In genomic region chr1:182839209-182840065, GRCh38 we compare ENCODE assay signal across 8 cellular contexts. TPM values are rescaled to one million over a fixed set of nuclear protein-coding genes. Genes with fewer than 3 reads are reported as not detected.
DNase-seq lines count a peak whose midpoint lies in the region; ATAC-seq, FAIRE-seq and TF ChIP-seq lines count a peak whose summit lies in the region.

TSS of gene DHX9 (plus strand) at chr1:182839347. CDS start at chr1:182842567, 3,220 bp downstream.

- H3K36me3 ChIP-seq in H1 (ENCODE audit: control insufficient read depth in 2 of 4, insufficient read depth in 4 of 4, low read length in 3 of 4): peaks cover 0 to 32% (median 9%) of the 10 kb centered on the region in 4 experiments; a peak in 4 of 8 replicates
- peaks cover 2% of the 10 kb centered on the region for H3K36me3 ChIP-seq in mesendoderm (ENCODE audit: control insufficient read depth, insufficient read depth, low read length)

- CTCF ChIA-PET in H1 (lab: Charles Lee; ENCODE audit: partially characterized antibody): interaction anchor here (0.6 kb wide), 1 partner anchor 20 kb away, joined by 4 read pairs; no protein-coding TSS in a partner anchor

- H3K9ac ChIP-seq in H1 (replicated peaks in 1 of 4; ENCODE audit: extremely low read depth in 1 of 4, low read depth in 3 of 4, low read length in 3 of 4) (peak within 1 kb of the TSS; percentile 99 to 100 (median 100)), mesendoderm (ENCODE audit: low read length) (peak within 1 kb of the TSS; percentile 98)

- H4K5ac ChIP-seq in H1 (ENCODE audit: insufficient read length, low read depth, low read length): peak within 1 kb of the TSS; percentile 100
- H4K5ac ChIP-seq in mesendoderm (ENCODE audit: low read length): no peak within 1 kb of the TSS

- H3K4me3 ChIP-seq in H1 (ENCODE audit: extremely low read depth in 1 of 4, insufficient read depth in 2 of 4, low read depth in 3 of 4, low read length in 4 of 4) (peak within 1 kb of the TSS; percentile 88 to 99 (median 94)), mesendoderm (ENCODE audit: low read length) (peak within 1 kb of the TSS; percentile 98)

- peak; percentile 98 for TF ChIP-seq POLR2A in H1 (IDR thresholded peaks at IDR 0.05; ENCODE audit: control extremely low read depth in 1 of 2, low read depth in 2 of 2, low read length in 2 of 2)

- POLR2A ChIA-PET in H1 (lab: Charles Lee; ENCODE audit: partially characterized antibody): interaction anchor here (0.5 to 3.9 kb wide), 33 partner anchors 10 to 591 kb away, joined by 3 to 34 read pairs (median 4); partner anchors contain the start of gene GLUL

- H3K18ac ChIP-seq in H1 (ENCODE audit: extremely low read depth, low read length): peak within 1 kb of the TSS; percentile 100
- H3K18ac ChIP-seq in mesendoderm (ENCODE audit: low read length): peak within 1 kb of the TSS; percentile 88

- H3K79me2 ChIP-seq in H1 (ENCODE audit: control insufficient read depth in 1 of 2, insufficient read depth in 2 of 2, low read length in 2 of 2): peaks cover 44 to 49% of the 10 kb centered on the region in 2 experiments
- H3K79me2 ChIP-seq in mesendoderm (ENCODE audit: control insufficient read depth, insufficient read depth, low read length): peaks cover 47% of the 10 kb centered on the region

- H3K23ac ChIP-seq in H1 (ENCODE audit: insufficient read length): no peak within 1 kb of the TSS
- peak within 1 kb of the TSS; percentile 75 for H3K23ac ChIP-seq in mesendoderm (ENCODE audit: low read length)

- peak within 1 kb of the TSS; percentile 73 for H3K4ac ChIP-seq in H1 (replicated peaks; ENCODE audit: insufficient read length, low read depth, low read length)
- peak within 1 kb of the TSS; percentile 98 for H3K4ac ChIP-seq in mesendoderm (ENCODE audit: low read depth, low read length)

- peak within 1 kb of the TSS; percentile 0 for H3K14ac ChIP-seq in H1 (ENCODE audit: insufficient read length)

- H3K4me2 ChIP-seq in H1 (ENCODE audit: insufficient read depth in 1 of 2, low read depth in 2 of 2, low read length in 2 of 2) (peak within 1 kb of the TSS; percentile 81 to 87), mesendoderm (ENCODE audit: low read length) (peak within 1 kb of the TSS; percentile 94)

- peaks cover 7% of the 10 kb centered on the region for H3K23me2 ChIP-seq in H1 (ENCODE audit: low read depth, low read length)

- H3K9me3 ChIP-seq in H1 (ENCODE audit: insufficient read depth in 2 of 2, low read depth in 1 of 2, low read length in 1 of 2): no peaks in the 10 kb centered on the region

- peak; percentile 98 for DNase-seq in COR-L47 (lab: John Stamatoyannopoulos, UW)
- peak; percentile 93 for DNase-seq in HTR-8/SVneo (ENCODE audit: insufficient read length, low spot score)
- peak; percentile 79 for DNase-seq in NOMO-1 treated with DMSO at 0.1 percent for 48 hours (lab: John Stamatoyannopoulos, UW; ENCODE audit: unreplicated experiment)
- DNase-seq in activated CD8-positive, alpha-beta memory T cell treated with anti-CD3 and anti-CD28 coated beads for 48 hours (ENCODE audit: low read depth in 2 of 3, low spot score in 2 of 3): peak; percentile 93 to 96 (median 95)
- peak; percentile 69 to 99 for DNase-seq in H1 (ENCODE audit: low read depth in 1 of 2, low spot score in 2 of 2)
- peak; percentile 94 for DNase-seq in mesendoderm
- DNase-seq in stimulated activated CD8-positive, alpha-beta memory T cell treated with anti-CD3 and anti-CD28 coated beads, Interleukin-15, amount 100 ng/mL, for 1 hour (ENCODE audit: low read depth): peak; percentile 93

- no peak within 1 kb of the TSS; the same call in 1 of the 2 replicates for H2BK12ac ChIP-seq in H1 (ENCODE audit: low read depth, low read length)

- H3K27ac ChIP-seq in H1 (ENCODE audit: low read depth, low read length) (peak within 1 kb of the TSS; percentile 98), mesendoderm (ENCODE audit: low read depth, low read length) (peak within 1 kb of the TSS; percentile 96)

- no peak within 1 kb of the TSS for H2BK120ac ChIP-seq in H1 (replicated peaks; ENCODE audit: low read depth, low read length)
- H2BK120ac ChIP-seq in mesendoderm (ENCODE audit: low read depth, low read length): peak within 1 kb of the TSS; percentile 6

- H3K4me1 ChIP-seq in H1 (replicated peaks in 1 of 4; ENCODE audit: control insufficient read depth in 3 of 4, insufficient read depth in 4 of 4, low read length in 3 of 4): peaks cover 0 to 6% (median 3%) of the 10 kb centered on the region in 4 experiments; a peak in 4 of 7 replicates
- no peaks in the 10 kb centered on the region for H3K4me1 ChIP-seq in mesendoderm (ENCODE audit: control insufficient read depth, low read depth, low read length)

- FAIRE-seq in HTR-8/SVneo (lab: Jason Lieb, UNC) (peak; percentile 97), H1 (lab: Jason Lieb, UNC) (no peak)

- H3K56ac ChIP-seq in H1 (replicated peaks; ENCODE audit: insufficient read length, low read depth, low read length) (peak within 1 kb of the TSS; percentile 91), mesendoderm (ENCODE audit: low read length) (peak within 1 kb of the TSS; percentile 97)

- H2BK5ac ChIP-seq in H1 (ENCODE audit: low read depth, low read length) (peak within 1 kb of the TSS; percentile 99), mesendoderm (ENCODE audit: low read length) (peak within 1 kb of the TSS; percentile 80)

- H4K91ac ChIP-seq in H1 (replicated peaks; ENCODE audit: insufficient read length, low read length): peak within 1 kb of the TSS; percentile 100

- H3K27me3 ChIP-seq in H1 (replicated peaks in 1 of 4; ENCODE audit: control insufficient read depth in 3 of 4, extremely low read depth in 1 of 4, insufficient read depth in 3 of 4, low read length in 3 of 4) (no peaks in the 10 kb centered on the region), mesendoderm (ENCODE audit: insufficient read depth, low read length, poor library complexity) (no peaks in the 10 kb centered on the region)

- WGBS in H1 (ENCODE audit: extremely low coverage in 1 of 2, insufficient coverage in 1 of 2, insufficient read length in 1 of 2, insufficient replicate concordance in 2 of 2, low coverage in 1 of 2, low lambda C conversion rate in 2 of 2, missing lambda C conversion rate in 1 of 2), 2 experiments: 3% methylated on average over 63 of the region's 92 CpGs; no CpG with 5 or more reads in 1 of the 2 experiments
- WGBS in mesendoderm (ENCODE audit: extremely low coverage, insufficient coverage, low lambda C conversion rate): no CpG with 5 or more reads among the region's 92 CpGs

- no peak for TF ChIP-seq EP300 in H1 (IDR thresholded peaks at IDR 0.05; ENCODE audit: borderline replicate concordance in 1 of 2, low read depth in 2 of 2, low read length in 2 of 2)

- H2BK15ac ChIP-seq in H1 (ENCODE audit: low read length) (peak within 1 kb of the TSS; percentile 81; the same call in 1 of the 2 replicates), mesendoderm (replicated peaks; ENCODE audit: low read depth) (no peak within 1 kb of the TSS)

- peak; percentile 15 to 32 (median 29); a peak in 3 of 4 replicates for TF ChIP-seq CTCF in H1 (IDR thresholded peaks at IDR 0.05; ENCODE audit: control extremely low read depth in 1 of 3, insufficient read depth in 1 of 3, low read depth in 1 of 3, low read length in 3 of 3)

- ATAC-seq in GM21367 (IDR thresholded peaks at IDR 0.05; ENCODE audit: unreplicated experiment): peak; percentile 73

- TF ChIP-seq RAD21 in H1 (IDR thresholded peaks at IDR 0.05 in 1 of 2, conservative IDR thresholded peaks at IDR 0.05 in 1 of 2; ENCODE audit: low read depth in 2 of 2, low read length in 2 of 2): no peak

- H2AK5ac ChIP-seq in H1 (ENCODE audit: low read depth, low read length) (peak within 1 kb of the TSS; percentile 25), mesendoderm (ENCODE audit: low read length) (peak within 1 kb of the TSS; percentile 79)

- H4K8ac ChIP-seq in H1 (ENCODE audit: extremely low read depth, insufficient read depth, low read length): peak within 1 kb of the TSS; percentile 100
- H4K8ac ChIP-seq in mesendoderm (ENCODE audit: low read depth, low read length): peak within 1 kb of the TSS; percentile 60

- H3K79me1 ChIP-seq in H1 (ENCODE audit: low read depth, low read length) (0 out of 2 replicates have a peak, but pooled peaks cover 3% of the 10 kb centered on the region), mesendoderm (ENCODE audit: low read length) (no peaks in the 10 kb centered on the region)

- no peak within 1 kb of the TSS for H2BK20ac ChIP-seq in H1 (ENCODE audit: low read length)

- peaks cover 18 to 38% of the 10 kb centered on the region in 2 experiments for H4K20me1 ChIP-seq in H1 (replicated peaks in 1 of 2; ENCODE audit: control insufficient read depth in 1 of 2, insufficient read depth in 2 of 2, low read length in 2 of 2)

- H2AFZ ChIP-seq in H1 (ENCODE audit: low read length): peak within 1 kb of the TSS; percentile 47; the same call in 1 of the 2 replicates

TF ChIP-seq in H1, 55 proteins besides CTCF, POLR2A, EP300 and RAD21 (continues in another document):
- TF ChIP-seq NANOG (IDR thresholded peaks at IDR 0.05; ENCODE audit: insufficient read depth, low read depth, low read length, poor library complexity, severe bottlenecking) (no peak), JUND (IDR thresholded peaks at IDR 0.05; ENCODE audit: low read length) (peak; percentile 17; the same call in 1 of the 2 replicates), NRF1 (IDR thresholded peaks at IDR 0.05; ENCODE audit: low read depth, low read length) (peak; percentile 92), KDM1A (IDR thresholded peaks at IDR 0.05; ENCODE audit: borderline replicate concordance, low read length) (no peak), RFX5 (IDR thresholded peaks at IDR 0.05; ENCODE audit: borderline replicate concordance, low read depth, low read length) (no peak), POU5F1 (IDR thresholded peaks at IDR 0.05; ENCODE audit: low read depth, low read length) (no peak), TEAD4 (IDR thresholded peaks at IDR 0.05; ENCODE audit: low read depth, low read length) (0 out of 2 replicates have a peak, but pooled peaks have one; percentile 1), SIN3A (conservative IDR thresholded peaks at IDR 0.05 in 1 of 2, IDR thresholded peaks at IDR 0.05 in 1 of 2; ENCODE audit: low read depth in 1 of 2, low read length in 2 of 2) (peak; percentile 5 to 69; a peak in 1 of 4 replicates), SRF (IDR thresholded peaks at IDR 0.05; ENCODE audit: low read depth, low read length) (no peak), RXRA (IDR thresholded peaks at IDR 0.05; ENCODE audit: insufficient read depth, low read depth, low read length) (no peak), HDAC6 (IDR thresholded peaks at IDR 0.05; ENCODE audit: low read depth, low read length) (no peak)

RNA-seq across cellular contexts. Expression of gene DHX9, which starts in this region (rescaled TPM):
- 329 and 333 TPM in 2 replicates for total RNA-seq in H1 (2021; fragmentation: NEBNext Ultra II Directional; extraction: Animal tissue kit (Norgen Biotek cat#: 25700))
- 113 and 153 TPM in 2 replicates for polyA plus RNA-seq in H1 (2011; rRNA removed)
- polyA plus RNA-seq in H1 (2011; cell fraction: cytosol; rRNA removed): 230 TPM
- polyA plus RNA-seq in H1 (2011; cell fraction: nucleus; rRNA removed): 143 TPM
- polyA plus RNA-seq in H1 (2012, experiment 1 of 2): 206 to 243 TPM (median 238 TPM) in 4 replicates
- polyA plus RNA-seq in H1 (2012, experiment 2 of 2): 12.7 TPM
- polyA plus RNA-seq in H1 (2013, experiment 1 of 2): 110 TPM
- 102 TPM for polyA plus RNA-seq in H1 (2013, experiment 2 of 2)
- polyA minus RNA-seq in H1 (2011; rRNA and poly(A)+ RNA removed): 429 and 489 TPM in 2 replicates
- polyA minus RNA-seq in H1 (2011; cell fraction: cytosol; rRNA and poly(A)+ RNA removed): 167 TPM
- polyA minus RNA-seq in H1 (2011; cell fraction: nucleus; rRNA and poly(A)+ RNA removed): 278 TPM
- 160 TPM for polyA plus RNA-seq in mesendoderm (2013, experiment 1 of 2)
- polyA plus RNA-seq in mesendoderm (2013, experiment 2 of 2): 165 TPM

Comparison
In these comparisons a context has a peak if more than half of its experiments do, and no peak if none do; other contexts are left out.
1. Peak in every context shown above with its lines: DNase-seq, ATAC-seq, H3K4me3 ChIP-seq and H3K27ac ChIP-seq.